In the genomic region with DNA sequence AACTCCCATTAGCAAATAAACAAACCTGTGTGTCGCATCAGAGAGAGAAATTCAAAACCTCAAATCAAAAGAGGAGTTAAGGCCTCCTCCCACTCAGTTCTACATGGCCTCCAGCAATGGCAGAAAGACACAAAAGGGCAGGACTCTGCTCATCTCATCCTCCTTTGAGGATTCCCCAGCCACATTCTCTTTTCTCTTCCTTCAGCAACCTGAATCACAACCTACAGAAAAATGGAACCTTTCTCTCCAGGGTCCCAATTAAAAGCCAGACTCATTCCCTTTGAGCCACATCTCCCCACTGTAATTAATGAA, we compare ENCODE assay signal across 17 cellular contexts. TPM values are rescaled to one million over a fixed set of nuclear protein-coding genes. Genes with fewer than 3 reads are reported as not detected.
A peak's percentile ranks its signal among the peaks of the same experiment; 100 is the strongest.
DNase-seq lines count a peak whose midpoint lies in the region; ATAC-seq and TF ChIP-seq lines count a peak whose summit lies in the region.
"Had no signal": no experiment of that assay in that cellular context is flagged by ENCODE, and none has a peak within 500 bp of the region (broad histone marks: within the 10 kb centered on the region; RNA-seq: fewer than 3 reads in every experiment).

No MANE protein-coding gene starts in this region.

- H3K4me1 Mint-ChIP-seq in stimulated activated naive CD8-positive, alpha-beta T cell treated with anti-CD3 and anti-CD28 coated beads, Interleukin-15, amount 100 ng/mL, for 72 hours, result peaks cover 87% of the 10 kb centered on the region
- H3K4me1 Mint-ChIP-seq in immature natural killer cell, result peaks cover 63 to 93% of the 10 kb centered on the region in 2 donors
- peaks cover 11% of the 10 kb centered on the region for H3K4me1 Mint-ChIP-seq in CD14-positive monocyte

- TF ChIP-seq POLR2A in vagina (IDR thresholded peaks at IDR 0.05), result no peak

- intact Hi-C loops in vagina (cut with DNase I), result no loop called here
- intact Hi-C loops in CD14-positive monocyte (cut with micrococcal nuclease), result no loop called here

- no peak for DNase-seq in stimulated activated naive CD8-positive, alpha-beta T cell treated with anti-CD3 and anti-CD28 coated beads, Interleukin-15, Interleukin-2, amounts not matched to agents 100 U/mL and 50 U/mL, for 24 hours
- no peak for DNase-seq in stimulated activated naive CD8-positive, alpha-beta T cell treated with anti-CD3 and anti-CD28 coated beads, Interleukin-15, amount 100 ng/mL, for 72 hours
- DNase-seq in RWPE2 (ENCODE audit: low spot score) (no peak), immature natural killer cell (no peak), vagina (ENCODE audit: extremely low spot score in 2 of 2) (no peak), CD14-positive monocyte (ENCODE audit: low spot score) (no peak)
- no peak for DNase-seq in stimulated activated CD4-positive, alpha-beta T cell treated with anti-CD3 and anti-CD28 coated beads, Interleukin-15, amount 100 ng/mL, for 24 hours
- DNase-seq: adrenal gland; cerebellar nuclear complex; DMS53; NCI-H526 treated with DMSO at 0.1 percent for 48 hours; sigmoid colon; stimulated activated naive CD4-positive, alpha-beta T cell; T-helper 1 cell; uterus had no signal

- TF ChIP-seq CTCF in RWPE2 (IDR thresholded peaks at IDR 0.05; ENCODE audit: poor library complexity, severe bottlenecking) (no peak), vagina (IDR thresholded peaks at IDR 0.05) (no peak), CD14-positive monocyte (IDR thresholded peaks at IDR 0.05) (no peak)

- ATAC-seq in stimulated activated naive CD8-positive, alpha-beta T cell treated with anti-CD3 and anti-CD28 coated beads, Interleukin-15, Interleukin-2, amounts not matched to agents 100 U/mL and 50 U/mL, for 24 hours, result peak; percentile 26
- ATAC-seq in stimulated activated naive CD8-positive, alpha-beta T cell treated with anti-CD3 and anti-CD28 coated beads, Interleukin-15, amount 100 ng/mL, for 72 hours, result no peak
- ATAC-seq in RWPE2 (ENCODE audit: low read depth), result no peak
- no peak for ATAC-seq in GM21515 (IDR thresholded peaks at IDR 0.05; ENCODE audit: unreplicated experiment)

- H3K4me3 ChIP-seq in RWPE2 (ENCODE audit: severe bottlenecking), result no peak overlapping the region
- no peak overlapping the region for H3K4me3 ChIP-seq in vagina
- H3K4me3 ChIP-seq: adrenal gland, sigmoid colon, uterus had no signal

- no peaks in the 10 kb centered on the region for H3K27me3 Mint-ChIP-seq in stimulated activated naive CD8-positive, alpha-beta T cell treated with anti-CD3 and anti-CD28 coated beads, Interleukin-15, amount 100 ng/mL, for 72 hours
- peaks cover 0 to 2% (median 0%) of the 10 kb centered on the region in 3 donors for H3K27me3 Mint-ChIP-seq in immature natural killer cell (ENCODE audit: low read depth in 3 of 3)
- peaks cover 1 to 3% (median 2%) of the 10 kb centered on the region in 3 donors for H3K27me3 Mint-ChIP-seq in CD14-positive monocyte (ENCODE audit: low read depth in 3 of 3)

- H3K27ac Mint-ChIP-seq in stimulated activated naive CD8-positive, alpha-beta T cell treated with anti-CD3 and anti-CD28 coated beads, Interleukin-15, amount 100 ng/mL, for 72 hours, result peak overlapping the region in 1 of 2 donors; percentile 16
- peak overlapping the region in 4 of 6 donors; percentile 34 to 79 (median 68) for H3K27ac Mint-ChIP-seq in immature natural killer cell
- peak overlapping the region in 1 of 7 donors; percentile 48 for H3K27ac Mint-ChIP-seq in CD14-positive monocyte

- H3K27me3 ChIP-seq in RWPE2 (ENCODE audit: insufficient read depth, poor library complexity, severe bottlenecking), result no peaks in the 10 kb centered on the region
- no peaks in the 10 kb centered on the region for H3K27me3 ChIP-seq in vagina
- H3K27me3 ChIP-seq: adrenal gland, sigmoid colon, uterus had no signal

- H3K36me3 Mint-ChIP-seq in immature natural killer cell (peaks cover 0 to 5% (median 0%) of the 10 kb centered on the region in 3 donors), CD14-positive monocyte (peaks cover 2 to 10% of the 10 kb centered on the region in 2 donors)

- H3K36me3 ChIP-seq in RWPE2 (ENCODE audit: low read depth), result no peaks in the 10 kb centered on the region
- no peaks in the 10 kb centered on the region for H3K36me3 ChIP-seq in vagina
- H3K36me3 ChIP-seq: adrenal gland, sigmoid colon, uterus had no signal

- H3K4me1 ChIP-seq in RWPE2 (ENCODE audit: insufficient read depth, poor library complexity, severe bottlenecking) (peaks cover 68% of the 10 kb centered on the region), vagina (peaks cover 18% of the 10 kb centered on the region)
- H3K4me1 ChIP-seq: adrenal gland, sigmoid colon, uterus had no signal

- no peaks in the 10 kb centered on the region for H3K9me3 ChIP-seq in RWPE2 (ENCODE audit: severe bottlenecking)
- H3K9me3 ChIP-seq in vagina, result no peaks in the 10 kb centered on the region
- H3K9me3 ChIP-seq: adrenal gland, sigmoid colon, uterus had no signal

- peak overlapping the region; percentile 98 for H3K27ac ChIP-seq in RWPE2 (ENCODE audit: poor library complexity, severe bottlenecking)
- H3K27ac ChIP-seq in vagina, result peak overlapping the region; percentile 18
- H3K27ac ChIP-seq: adrenal gland, KMS-11, sigmoid colon, uterus had no signal

- peak overlapping the region in 1 of 2 donors; percentile 6 for H3K4me3 Mint-ChIP-seq in stimulated activated naive CD8-positive, alpha-beta T cell treated with anti-CD3 and anti-CD28 coated beads, Interleukin-15, amount 100 ng/mL, for 72 hours
- H3K4me3 Mint-ChIP-seq in immature natural killer cell (peak overlapping the region in 1 of 5 donors; percentile 44), CD14-positive monocyte (no peak overlapping the region)

- H3K9me3 Mint-ChIP-seq in stimulated activated naive CD8-positive, alpha-beta T cell treated with anti-CD3 and anti-CD28 coated beads, Interleukin-15, amount 100 ng/mL, for 72 hours, result no peaks in the 10 kb centered on the region
- H3K9me3 Mint-ChIP-seq in immature natural killer cell (no peaks in the 10 kb centered on the region), CD14-positive monocyte (no peaks in the 10 kb centered on the region)

RNA-seq across cellular contexts. Expression of gene OSBPL3, which starts 7.9 kb away (rescaled TPM):
- polyA plus RNA-seq in immature natural killer cell (10 to 100 TPM in 1 of 3 donors, 1 to 10 TPM in 2; 6.4 to 20.0 (median 8.5) TPM), CD14-positive monocyte (1 to 10 TPM; 2.6 to 3.7 TPM)
- 59.2 TPM for total RNA-seq in vagina
